In the genomic region with DNA sequence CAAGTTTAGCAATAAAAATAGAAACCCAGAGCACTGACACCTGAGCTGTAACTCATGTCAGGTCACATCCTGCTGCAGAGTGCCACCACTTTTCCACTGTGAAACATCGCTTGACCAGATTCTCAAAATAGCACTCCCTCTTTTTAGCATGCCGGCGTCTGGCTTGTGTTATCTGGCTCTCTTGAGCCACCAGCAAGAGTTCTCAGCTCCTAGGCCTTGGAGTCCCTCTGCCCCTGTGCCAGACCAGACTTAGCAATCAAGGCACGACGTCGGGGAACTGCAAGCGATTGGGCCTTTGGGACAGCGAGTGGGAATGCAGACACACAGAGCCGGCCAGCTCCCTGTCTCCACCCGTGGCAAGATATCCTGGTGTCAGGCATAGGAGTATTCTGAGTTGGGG, we compare ENCODE assay signal across 24 cellular contexts. TPM values are rescaled to one million over a fixed set of nuclear protein-coding genes. Genes with fewer than 3 reads are reported as not detected.
DNase-seq lines count a peak whose midpoint lies in the region; ATAC-seq and TF ChIP-seq lines count a peak whose summit lies in the region.
"Had no signal": no experiment of that assay in that cellular context is flagged by ENCODE, and none has a peak within 500 bp of the region (broad histone marks: within the 10 kb centered on the region; RNA-seq: fewer than 3 reads in every experiment).

No MANE protein-coding gene starts in this region.

- H3K27ac Mint-ChIP-seq in progenitor cell of endocrine pancreas: no peak overlapping the region
- no peak overlapping the region for H3K27ac Mint-ChIP-seq in glutamatergic neuron (ENCODE audit: unreplicated experiment)
- H3K27ac Mint-ChIP-seq: CD8-positive, alpha-beta memory T cell had no signal

- intact Hi-C loops in Right ventricle myocardium inferior (cut with DNase I): no loop called here
- intact Hi-C loops in cardiac septum (cut with DNase I): no loop called here
- intact Hi-C loops in heart right ventricle (cut with DNase I): no loop called here

- H3K9me3 Mint-ChIP-seq in progenitor cell of endocrine pancreas (ENCODE audit: low read depth) (no peaks in the 10 kb centered on the region), glutamatergic neuron (ENCODE audit: unreplicated experiment) (no peaks in the 10 kb centered on the region)
- H3K9me3 Mint-ChIP-seq: CD8-positive, alpha-beta memory T cell had no signal

- peak; percentile 68 for DNase-seq in Right ventricle myocardium inferior (ENCODE audit: missing footprints)
- DNase-seq in cardiac septum (ENCODE audit: low spot score): no peak
- peak; percentile 23 to 36 for DNase-seq in heart right ventricle
- DNase-seq in left kidney (ENCODE audit: low read depth, low spot score): peak; percentile 70
- DNase-seq in ecto neural progenitor cell (ENCODE audit: low spot score): no peak
- DNase-seq in progenitor cell of endocrine pancreas (ENCODE audit: low spot score, unreplicated experiment): no peak
- DNase-seq in glutamatergic neuron: no peak
- DNase-seq: 8988T; AML-193; C1 segment of cervical spinal cord; Calu3; CD8-positive, alpha-beta memory T cell; DMS153; GF-D8; KG1; NCI-H1105; NCI-H146; NCI-H2029; NCI-H2227 treated with DMSO at 0.1 percent for 48 hours; NCI-H510A had no signal

- H3K27me3 Mint-ChIP-seq in progenitor cell of endocrine pancreas (no peaks in the 10 kb centered on the region), glutamatergic neuron (ENCODE audit: unreplicated experiment) (peaks cover 5% of the 10 kb centered on the region)

- TF ChIP-seq CTCF in heart right ventricle (IDR thresholded peaks at IDR 0.05) (no peak), progenitor cell of endocrine pancreas (IDR thresholded peaks at IDR 0.05; ENCODE audit: unreplicated experiment) (no peak), glutamatergic neuron (IDR thresholded peaks at IDR 0.05; ENCODE audit: partially characterized antibody, unreplicated experiment) (no peak)

- H3K27ac ChIP-seq in heart right ventricle: peak overlapping the region in 4 of 10 donors; percentile 3 to 54 (median 18)
- H3K27ac ChIP-seq: RWPE1 had no signal

- H3K4me3 ChIP-seq in heart right ventricle: no peak overlapping the region

- H3K36me3 ChIP-seq in heart right ventricle: no peaks in the 10 kb centered on the region

- peaks cover 0 to 10% (median 0%) of the 10 kb centered on the region in 9 donors for H3K4me1 ChIP-seq in heart right ventricle

- H3K9me3 ChIP-seq in heart right ventricle: no peaks in the 10 kb centered on the region

- WGBS in heart right ventricle, 2 donors: 39 to 52% methylated on average over 10 of the region's 10 CpGs

- H3K36me3 Mint-ChIP-seq in progenitor cell of endocrine pancreas (ENCODE audit: insufficient read depth) (no peaks in the 10 kb centered on the region), glutamatergic neuron (ENCODE audit: unreplicated experiment) (no peaks in the 10 kb centered on the region)
- H3K36me3 Mint-ChIP-seq: CD8-positive, alpha-beta memory T cell had no signal

- H3K4me1 Mint-ChIP-seq in progenitor cell of endocrine pancreas (ENCODE audit: low read depth) (no peaks in the 10 kb centered on the region), glutamatergic neuron (ENCODE audit: low read depth, unreplicated experiment) (no peaks in the 10 kb centered on the region)
- H3K4me1 Mint-ChIP-seq: CD8-positive, alpha-beta memory T cell had no signal

- no peaks in the 10 kb centered on the region for H3K27me3 ChIP-seq in heart right ventricle

- ATAC-seq in Right ventricle myocardium inferior (peak; percentile 83), heart right ventricle (peak; percentile 63 to 96 (median 90)), HG03457 (IDR thresholded peaks at IDR 0.05; ENCODE audit: unreplicated experiment) (no peak)
- ATAC-seq: SK-N-SH treated with all-trans-retinoic acid at 6 μM for 48 hours had no signal

- H3K4me3 Mint-ChIP-seq in progenitor cell of endocrine pancreas (ENCODE audit: low read depth) (no peak overlapping the region), glutamatergic neuron (ENCODE audit: unreplicated experiment) (no peak overlapping the region)
- H3K4me3 Mint-ChIP-seq: CD8-positive, alpha-beta memory T cell had no signal

RNA-seq across cellular contexts. Expression of a gene that starts 52.5 kb away (rescaled TPM):
- total RNA-seq in Right ventricle myocardium inferior (not detected), cardiac septum (not detected), heart right ventricle (under 1 TPM in 2 of 10 donors, not detected in 8; 0.19 to 0.88 TPM), progenitor cell of endocrine pancreas (not detected in 2 replicates), glutamatergic neuron (ENCODE audit: unreplicated experiment) (not detected)
- polyA plus RNA-seq in heart right ventricle: not detected
- total RNA-seq: Calu3; CD8-positive, alpha-beta memory T cell; H4 had no signal
- polyA plus RNA-seq: CD8-positive, alpha-beta memory T cell had no signal

Comparison
In these comparisons a context has a peak if more than half of its experiments do, and no peak if none do; other contexts are left out.
1. DNase-seq: peak in Right ventricle myocardium inferior (single experiment), heart right ventricle (2 of 2) and left kidney (single experiment); none in cardiac septum (single experiment), ecto neural progenitor cell (single experiment), progenitor cell of endocrine pancreas (single experiment) and glutamatergic neuron (single experiment).